ENCODE assay signal across 17 cellular contexts in genomic region chr22:46092646-46093410, GRCh38. TPM values are rescaled to one million over a fixed set of nuclear protein-coding genes. Genes with fewer than 3 reads are reported as not detected.
DNase-seq lines count a peak whose midpoint lies in the region; ATAC-seq, FAIRE-seq and TF ChIP-seq lines count a peak whose summit lies in the region.
"Had no signal": no experiment of that assay in that cellular context is flagged by ENCODE, and none has a peak within 500 bp of the region (broad histone marks: within the 10 kb centered on the region; RNA-seq: fewer than 3 reads in every experiment).

No MANE protein-coding gene starts in this region.

- DNase-seq in keratinocyte (ENCODE audit: low read depth, low spot score) (no peak), AG08395 (ENCODE audit: low spot score) (no peak)
- no peak for DNase-seq in naive thymus-derived CD8-positive, alpha-beta T cell
- no peak for DNase-seq in CD8-positive, alpha-beta memory T cell
- DNase-seq: activated gamma-delta T cell treated with Interleukin-2 at 50 U/mL for 16 hours; central memory CD4-positive, alpha-beta T cell; DMS153; immature natural killer cell; naive B cell; NCI-H187 treated with DMSO at 0.1 percent for 48 hours; NCI-H774 had no signal

- H3K4me2 ChIP-seq in keratinocyte (ENCODE audit: control insufficient read depth, extremely low read depth, insufficient read depth, low read depth, low read length), result no peak overlapping the region

- no peak overlapping the region for H2AFZ ChIP-seq in keratinocyte (ENCODE audit: control insufficient read depth, low read length)

- H3K4me1 Mint-ChIP-seq in brain, result peaks cover 7% of the 10 kb centered on the region
- H3K4me1 Mint-ChIP-seq in naive thymus-derived CD8-positive, alpha-beta T cell, result peaks cover 0 to 13% (median under 1%) of the 10 kb centered on the region in 4 donors
- peaks cover 0 to 2% (median 0%) of the 10 kb centered on the region in 3 donors for H3K4me1 Mint-ChIP-seq in CD8-positive, alpha-beta memory T cell

- H3K27ac Mint-ChIP-seq in brain, result peak overlapping the region in 3 of 5 experiments; percentile 29 to 86 (median 74)
- H3K27ac Mint-ChIP-seq in naive thymus-derived CD8-positive, alpha-beta T cell, result peak overlapping the region in 1 of 10 donors; percentile 61
- no peak overlapping the region for H3K27ac Mint-ChIP-seq in CD8-positive, alpha-beta memory T cell
- H3K27ac Mint-ChIP-seq: immature natural killer cell had no signal

- TF ChIP-seq CTCF in C4-2B (conservative IDR thresholded peaks at IDR 0.05), result no peak
- no peak for TF ChIP-seq CTCF in brain (conservative IDR thresholded peaks at IDR 0.05)
- no peak for TF ChIP-seq CTCF in keratinocyte (optimal IDR thresholded peaks at IDR 0.05 in 1 of 3, IDR thresholded peaks at IDR 0.05 in 1 of 3, conservative IDR thresholded peaks at IDR 0.05 in 1 of 3; ENCODE audit: extremely low read depth in 1 of 3, insufficient read depth in 2 of 3, low read length in 3 of 3)

- FAIRE-seq in keratinocyte (lab: Jason Lieb, UNC), result peak; percentile 34
- FAIRE-seq: TTC549 had no signal

- H3K9me3 ChIP-seq in keratinocyte (ENCODE audit: control insufficient read depth, low read depth, low read length) (no peaks in the 10 kb centered on the region), skeletal muscle tissue (ENCODE audit: control insufficient read depth in 3 of 3, low read length in 3 of 3) (no peaks in the 10 kb centered on the region)
- no peaks in the 10 kb centered on the region for H3K9me3 ChIP-seq in CD8-positive, alpha-beta memory T cell (ENCODE audit: low read length)
- H3K9me3 ChIP-seq: HAP-1 had no signal

- ATAC-seq in naive thymus-derived CD8-positive, alpha-beta T cell, result no peak
- ATAC-seq in GM18502 (IDR thresholded peaks at IDR 0.05; ENCODE audit: poor library complexity, unreplicated experiment), result no peak

- H3K36me3 Mint-ChIP-seq in brain, result no peaks in the 10 kb centered on the region
- no peaks in the 10 kb centered on the region for H3K36me3 Mint-ChIP-seq in naive thymus-derived CD8-positive, alpha-beta T cell
- peaks cover 0 to 7% (median 0%) of the 10 kb centered on the region in 3 donors for H3K36me3 Mint-ChIP-seq in CD8-positive, alpha-beta memory T cell
- H3K36me3 Mint-ChIP-seq: immature natural killer cell, naive B cell had no signal

- POLR2A ChIA-PET in naive thymus-derived CD8-positive, alpha-beta T cell (lab: Charles Lee), result interaction anchor here (0.7 kb wide), 1 partner anchor 8 kb away, joined by 3 read pairs; no protein-coding TSS in a partner anchor
- POLR2A ChIA-PET in CD8-positive, alpha-beta memory T cell (lab: Charles Lee), result no interaction called here

- H3K79me2 ChIP-seq in keratinocyte (ENCODE audit: control insufficient read depth, insufficient read depth, low read length), result peaks cover 94% of the 10 kb centered on the region

- H3K4me3 ChIP-seq in keratinocyte (ENCODE audit: control insufficient read depth in 2 of 3, extremely low read depth in 1 of 3, insufficient read depth in 2 of 3, low read depth in 1 of 3, low read length in 3 of 3) (no peak overlapping the region), skeletal muscle tissue (ENCODE audit: low read length in 3 of 3) (peak overlapping the region in 1 of 3 donors; percentile 13)
- no peak overlapping the region for H3K4me3 ChIP-seq in CD8-positive, alpha-beta memory T cell (ENCODE audit: low read length)
- H3K4me3 ChIP-seq: HAP-1 had no signal

- CTCF ChIA-PET in CD8-positive, alpha-beta memory T cell (lab: Charles Lee), result no interaction called here

- H3K9ac ChIP-seq in keratinocyte (ENCODE audit: control insufficient read depth, extremely low read depth, insufficient read depth, low read length), result peak overlapping the region; percentile 22
- H3K9ac ChIP-seq in skeletal muscle tissue (ENCODE audit: low read depth in 1 of 3, low read length in 3 of 3), result peak overlapping the region in 2 of 3 donors; percentile 20 to 62

- peak overlapping the region in 1 of 5 experiments; percentile 58 for H3K4me3 Mint-ChIP-seq in brain
- no peak overlapping the region for H3K4me3 Mint-ChIP-seq in naive thymus-derived CD8-positive, alpha-beta T cell
- no peak overlapping the region for H3K4me3 Mint-ChIP-seq in CD8-positive, alpha-beta memory T cell
- H3K4me3 Mint-ChIP-seq: immature natural killer cell had no signal

- H3K27me3 Mint-ChIP-seq in brain, result no peaks in the 10 kb centered on the region
- no peaks in the 10 kb centered on the region for H3K27me3 Mint-ChIP-seq in naive thymus-derived CD8-positive, alpha-beta T cell
- no peaks in the 10 kb centered on the region for H3K27me3 Mint-ChIP-seq in CD8-positive, alpha-beta memory T cell
- H3K27me3 Mint-ChIP-seq: naive B cell had no signal

- dilution Hi-C loops in keratinocyte (cut with MboI; ENCODE audit: extremely low pct_ligation_motif_present, low sequenced_read_pairs), result no loop called here

- no peaks in the 10 kb centered on the region for H3K9me3 Mint-ChIP-seq in brain
- no peaks in the 10 kb centered on the region for H3K9me3 Mint-ChIP-seq in naive thymus-derived CD8-positive, alpha-beta T cell
- no peaks in the 10 kb centered on the region for H3K9me3 Mint-ChIP-seq in CD8-positive, alpha-beta memory T cell
- H3K9me3 Mint-ChIP-seq: immature natural killer cell, naive B cell had no signal

- peaks cover 4% of the 10 kb centered on the region for H3K9me1 ChIP-seq in keratinocyte (ENCODE audit: control insufficient read depth, extremely low read depth, insufficient read depth, low read length)

- H3K36me3 ChIP-seq in keratinocyte (ENCODE audit: control insufficient read depth in 2 of 2, extremely low read depth in 1 of 2, insufficient read depth in 2 of 2, low read length in 2 of 2) (peaks cover 15 to 77% of the 10 kb centered on the region in 2 experiments), skeletal muscle tissue (ENCODE audit: control insufficient read depth in 3 of 3, insufficient read depth in 3 of 3, low read length in 3 of 3) (peaks cover 12 to 30% (median 27%) of the 10 kb centered on the region in 3 donors)
- no peaks in the 10 kb centered on the region for H3K36me3 ChIP-seq in CD8-positive, alpha-beta memory T cell (ENCODE audit: insufficient read depth, low read length)

- H3K27ac ChIP-seq in C4-2B (peak overlapping the region; percentile 93), keratinocyte (ENCODE audit: control insufficient read depth, insufficient read depth, low read length) (peak overlapping the region; percentile 20), skeletal muscle tissue (ENCODE audit: low read depth, low read length) (peak overlapping the region; percentile 96)
- no peak overlapping the region for H3K27ac ChIP-seq in CD8-positive, alpha-beta memory T cell (ENCODE audit: low read depth, low read length)

- peaks cover 69% of the 10 kb centered on the region for H4K20me1 ChIP-seq in keratinocyte (ENCODE audit: control insufficient read depth, extremely low read depth, insufficient read depth, low read length)

- no peaks in the 10 kb centered on the region for H3K27me3 ChIP-seq in keratinocyte (ENCODE audit: control insufficient read depth, extremely low read depth, insufficient read depth, low read length)
- H3K27me3 ChIP-seq in skeletal muscle tissue (ENCODE audit: control insufficient read depth in 3 of 3, insufficient read depth in 3 of 3, low read length in 3 of 3), result no peaks in the 10 kb centered on the region
- no peaks in the 10 kb centered on the region for H3K27me3 ChIP-seq in CD8-positive, alpha-beta memory T cell (ENCODE audit: insufficient read depth, low read length, poor library complexity, severe bottlenecking)

- H3K4me1 ChIP-seq in keratinocyte (ENCODE audit: control insufficient read depth, extremely low read depth, insufficient read depth, low read length) (peaks cover 48% of the 10 kb centered on the region), skeletal muscle tissue (ENCODE audit: control insufficient read depth in 3 of 3, insufficient read depth in 3 of 3, low read length in 3 of 3) (peaks cover 91 to 98% (median 97%) of the 10 kb centered on the region in 3 donors)
- no peaks in the 10 kb centered on the region for H3K4me1 ChIP-seq in CD8-positive, alpha-beta memory T cell (ENCODE audit: insufficient read depth, low read length)
- H3K4me1 ChIP-seq: HAP-1 had no signal

RNA-seq across cellular contexts. Expression of gene PPARA, which starts 57.5 kb away (rescaled TPM):
- 8.4 TPM for polyA plus RNA-seq in brain (ENCODE audit: insufficient read depth, low read depth, low replicate concordance)
- polyA plus RNA-seq in keratinocyte, result 3.8 to 5.7 TPM (median 4.9 TPM) in 3 replicates
- polyA plus RNA-seq in keratinocyte (2011; ENCODE audit: low read depth), result 3.0 TPM
- 4.3 and 5.2 TPM in 2 replicates for polyA plus RNA-seq in keratinocyte (2011; cell fraction: cytosol; rRNA removed)
- polyA plus RNA-seq in keratinocyte (2011; cell fraction: nucleus; rRNA removed), result 5.7 TPM in 2 replicates
- 5.0 and 6.3 TPM in 2 replicates for polyA plus RNA-seq in keratinocyte (2012; ENCODE audit: low replicate concordance)
- polyA minus RNA-seq in keratinocyte, result 7.1 to 18.8 TPM (median 10.4 TPM) in 3 replicates
- 10.7 TPM for polyA minus RNA-seq in keratinocyte (2011; cell fraction: cytosol; rRNA and poly(A)+ RNA removed)
- 8.8 and 9.4 TPM in 2 replicates for polyA minus RNA-seq in keratinocyte (2011; cell fraction: nucleus; rRNA and poly(A)+ RNA removed)
- 18.8 TPM for total RNA-seq in skeletal muscle tissue
- 10 to 100 TPM; 18.4 to 22.6 TPM for total RNA-seq in naive thymus-derived CD8-positive, alpha-beta T cell
- polyA plus RNA-seq in naive thymus-derived CD8-positive, alpha-beta T cell, result 1 to 10 TPM; 3.5 to 3.7 (median 3.7) TPM
- total RNA-seq in CD8-positive, alpha-beta memory T cell, result 10 to 100 TPM; 11.2 to 12.9 TPM
- 10.1 TPM for polyA plus RNA-seq in CD8-positive, alpha-beta memory T cell

Comparison
In these comparisons a context has a peak if more than half of its experiments do, and no peak if none do; other contexts are left out.
1. H3K27ac Mint-ChIP-seq: peak in brain (3 of 5); none in CD8-positive, alpha-beta memory T cell (0 of 8).